In the genomic region with DNA sequence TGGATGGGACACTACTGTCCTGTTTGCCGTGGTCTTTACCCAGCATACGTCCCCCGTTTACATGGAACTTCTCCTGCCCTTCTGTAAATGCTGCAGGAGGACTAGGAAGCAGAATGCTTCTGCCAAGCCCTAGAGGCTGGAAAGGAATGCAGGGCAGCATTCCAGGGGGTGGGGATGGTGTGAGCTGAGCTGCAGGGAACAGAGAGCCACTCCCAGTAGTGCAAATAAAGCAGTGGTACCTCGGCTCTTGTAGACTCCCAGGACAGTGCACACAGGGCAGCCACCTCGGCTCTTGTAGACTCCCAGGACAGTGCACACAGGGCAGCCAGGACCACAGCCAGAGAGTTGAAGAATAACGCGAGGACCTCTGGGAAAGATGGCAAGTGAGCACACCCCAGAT, we compare ENCODE assay signal across 9 cellular contexts. TPM values are rescaled to one million over a fixed set of nuclear protein-coding genes. Genes with fewer than 3 reads are reported as not detected.
DNase-seq lines count a peak whose midpoint lies in the region; ATAC-seq and TF ChIP-seq lines count a peak whose summit lies in the region.
"Had no signal": no experiment of that assay in that cellular context is flagged by ENCODE, and none has a peak within 500 bp of the region (broad histone marks: within the 10 kb centered on the region; RNA-seq: fewer than 3 reads in every experiment).

No MANE protein-coding gene starts in this region.

- DNase-seq in COLO829 (ENCODE audit: low spot score) (peak; percentile 17), Peyer's patch (peak in 2 of 3 donors; percentile 66 to 69), fibroblast of the aortic adventitia (ENCODE audit: low read depth) (peak; percentile 82), nephron progenitor cell (peak; percentile 67), NCI-H524 treated with DMSO at 0.1 percent for 48 hours (lab: John Stamatoyannopoulos, UW) (no peak)
- no peak for DNase-seq in effector memory CD8-positive, alpha-beta T cell
- DNase-seq in effector memory CD4-positive, alpha-beta T cell = no peak
- DNase-seq: activated CD4-positive, alpha-beta T cell treated with anti-CD3 and anti-CD28 coated beads, Interleukin-2, amount 10 ng/mL, durations not matched to agents 7 days and 5 days had no signal

- peaks cover 8% of the 10 kb centered on the region for H3K9me3 Mint-ChIP-seq in nephron progenitor cell
- H3K9me3 Mint-ChIP-seq in effector memory CD8-positive, alpha-beta T cell = no peaks in the 10 kb centered on the region
- H3K9me3 Mint-ChIP-seq: activated CD4-positive, alpha-beta T cell treated with anti-CD3 and anti-CD28 coated beads, Interleukin-2, amount 10 ng/mL, durations not matched to agents 7 days and 5 days had no signal

- peaks cover 26% of the 10 kb centered on the region for H3K36me3 Mint-ChIP-seq in nephron progenitor cell (ENCODE audit: low read depth)
- H3K36me3 Mint-ChIP-seq in effector memory CD8-positive, alpha-beta T cell (ENCODE audit: insufficient read depth) = no peaks in the 10 kb centered on the region

- peaks cover 11% of the 10 kb centered on the region for H3K27me3 Mint-ChIP-seq in nephron progenitor cell (ENCODE audit: low read depth, poor library complexity)
- H3K27me3 Mint-ChIP-seq in effector memory CD8-positive, alpha-beta T cell = peaks cover 48 to 80% of the 10 kb centered on the region in 2 donors

- no peak overlapping the region for H3K27ac ChIP-seq in Peyer's patch
- H3K27ac ChIP-seq in effector memory CD4-positive, alpha-beta T cell (ENCODE audit: insufficient read depth, low read length, poor library complexity, severe bottlenecking) = no peak overlapping the region

- no peak for ATAC-seq in effector memory CD8-positive, alpha-beta T cell (replicated peaks)
- no peak for ATAC-seq in GM19397 (IDR thresholded peaks at IDR 0.05; ENCODE audit: unreplicated experiment)

- no peaks in the 10 kb centered on the region for H3K27me3 ChIP-seq in Peyer's patch
- H3K27me3 ChIP-seq in effector memory CD4-positive, alpha-beta T cell (replicated peaks; ENCODE audit: control insufficient read depth, insufficient read depth, low read length, poor library complexity, severe bottlenecking) = no peaks in the 10 kb centered on the region

- TF ChIP-seq POLR2A in Peyer's patch (IDR thresholded peaks at IDR 0.05) = no peak

- no peak overlapping the region for H3K4me3 ChIP-seq in Peyer's patch
- peak overlapping the region; percentile 10 for H3K4me3 ChIP-seq in fibroblast of the aortic adventitia (ENCODE audit: low read depth, low read length)
- H3K4me3 ChIP-seq in effector memory CD4-positive, alpha-beta T cell (ENCODE audit: insufficient read depth, low read depth, low read length, poor library complexity, severe bottlenecking) = no peak overlapping the region

- H3K36me3 ChIP-seq in Peyer's patch = no peaks in the 10 kb centered on the region
- H3K36me3 ChIP-seq in effector memory CD4-positive, alpha-beta T cell (ENCODE audit: control insufficient read depth, insufficient read depth, low read length) = no peaks in the 10 kb centered on the region

- peaks cover 56% of the 10 kb centered on the region for H3K4me1 Mint-ChIP-seq in nephron progenitor cell
- H3K4me1 Mint-ChIP-seq in effector memory CD8-positive, alpha-beta T cell (ENCODE audit: low read depth in 2 of 2) = no peaks in the 10 kb centered on the region
- H3K4me1 Mint-ChIP-seq: activated CD4-positive, alpha-beta T cell treated with anti-CD3 and anti-CD28 coated beads, Interleukin-2, amount 10 ng/mL, durations not matched to agents 7 days and 5 days had no signal

- H3K27ac Mint-ChIP-seq in nephron progenitor cell = peak overlapping the region; percentile 84
- H3K27ac Mint-ChIP-seq in effector memory CD8-positive, alpha-beta T cell = peak overlapping the region in 1 of 2 donors; percentile 56
- H3K27ac Mint-ChIP-seq: activated CD4-positive, alpha-beta T cell treated with anti-CD3 and anti-CD28 coated beads, Interleukin-2, amount 10 ng/mL, durations not matched to agents 7 days and 5 days had no signal

- no peaks in the 10 kb centered on the region for H3K9me3 ChIP-seq in Peyer's patch
- no peaks in the 10 kb centered on the region for H3K9me3 ChIP-seq in effector memory CD4-positive, alpha-beta T cell (ENCODE audit: control insufficient read depth, low read length)

- H3K4me3 Mint-ChIP-seq in nephron progenitor cell = peak overlapping the region; percentile 44
- no peak overlapping the region for H3K4me3 Mint-ChIP-seq in effector memory CD8-positive, alpha-beta T cell
- H3K4me3 Mint-ChIP-seq: activated CD4-positive, alpha-beta T cell treated with anti-CD3 and anti-CD28 coated beads, Interleukin-2, amount 10 ng/mL, durations not matched to agents 7 days and 5 days had no signal

- H3K4me1 ChIP-seq in Peyer's patch = peaks cover 0 to 13% (median 0%) of the 10 kb centered on the region in 4 donors
- no peaks in the 10 kb centered on the region for H3K4me1 ChIP-seq in effector memory CD4-positive, alpha-beta T cell (ENCODE audit: control insufficient read depth, insufficient read depth, low read length, poor library complexity, severe bottlenecking)

- TF ChIP-seq CTCF in Peyer's patch (IDR thresholded peaks at IDR 0.05) (no peak), fibroblast of the aortic adventitia (IDR thresholded peaks at IDR 0.05; ENCODE audit: insufficient read depth, low read length) (no peak), nephron progenitor cell (IDR thresholded peaks at IDR 0.05) (no peak)

RNA-seq across cellular contexts. Expression of a gene that starts 35.4 kb away (rescaled TPM):
- 1 to 10 TPM in 3 of 4 donors, under 1 TPM in 1; 0.18 to 5.0 (median 4.0) TPM for total RNA-seq in Peyer's patch
- total RNA-seq in fibroblast of the aortic adventitia (ENCODE audit: low replicate concordance) = 25.8 and 36.6 TPM in 2 replicates

RNA-seq across cellular contexts. Expression of a gene that starts 41.0 kb away (rescaled TPM):
- total RNA-seq in Peyer's patch = 10 to 100 TPM in 3 of 4 donors, 1 to 10 TPM in 1; 9.3 to 31.4 (median 19.1) TPM
- total RNA-seq in fibroblast of the aortic adventitia (ENCODE audit: low replicate concordance) = 17.7 and 23.1 TPM in 2 replicates

Comparison
In these comparisons a context has a peak if more than half of its experiments do, and no peak if none do; other contexts are left out.
1. DNase-seq: peak in COLO829 (single experiment), Peyer's patch (2 of 3), fibroblast of the aortic adventitia (single experiment) and nephron progenitor cell (single experiment); none in effector memory CD8-positive, alpha-beta T cell (0 of 3), NCI-H524 treated with DMSO at 0.1 percent for 48 hours (single experiment) and effector memory CD4-positive, alpha-beta T cell (0 of 3).